In genomic region chr3:64902991-64903390, GRCh38 we compare ENCODE assay signal across 31 cellular contexts.
A peak's percentile ranks its signal among the peaks of the same experiment; 100 is the strongest.
DNase-seq lines count a peak whose midpoint lies in the region; ATAC-seq and TF ChIP-seq lines count a peak whose summit lies in the region.
"Had no signal": no experiment of that assay in that cellular context is flagged by ENCODE, and none has a peak within 500 bp of the region (broad histone marks: within the 10 kb centered on the region; RNA-seq: fewer than 3 reads in every experiment).

No MANE protein-coding gene starts in this region.

- peaks cover 9 to 77% (median 54%) of the 10 kb centered on the region in 12 donors for H3K4me1 ChIP-seq in heart left ventricle
- H3K4me1 ChIP-seq in subcutaneous abdominal adipose tissue (ENCODE audit: control insufficient read depth in 5 of 5, insufficient read depth in 5 of 5, low read length in 5 of 5), result peaks cover 8 to 51% (median 40%) of the 10 kb centered on the region in 5 donors
- peaks cover 11% of the 10 kb centered on the region for H3K4me1 ChIP-seq in GM23338 (ENCODE audit: insufficient read depth)
- H3K4me1 ChIP-seq: lower lobe of right lung, uterus had no signal

- H3K27me3 ChIP-seq in heart left ventricle (no peaks in the 10 kb centered on the region), subcutaneous abdominal adipose tissue (ENCODE audit: control insufficient read depth in 5 of 5, insufficient read depth in 4 of 5, low read length in 5 of 5) (no peaks in the 10 kb centered on the region), GM23338 (ENCODE audit: insufficient read depth) (no peaks in the 10 kb centered on the region)
- H3K27me3 ChIP-seq: uterus had no signal

- H3K36me3 Mint-ChIP-seq in GM23338 (ENCODE audit: low read depth), result no peaks in the 10 kb centered on the region
- H3K36me3 Mint-ChIP-seq: activated naive CD4-positive, alpha-beta T cell treated with anti-CD3 and anti-CD28 coated beads, Interleukin-2, amount 50 U/mL, for 24 hours; CD8-positive, alpha-beta T cell; T-cell had no signal

- no peak overlapping the region for H3K4me3 ChIP-seq in heart left ventricle
- no peak overlapping the region for H3K4me3 ChIP-seq in choroid plexus epithelial cell (ENCODE audit: low read depth, low read length)
- H3K4me3 ChIP-seq in fibroblast of villous mesenchyme (ENCODE audit: low read depth, low read length), result no peak overlapping the region
- no peak overlapping the region for H3K4me3 ChIP-seq in subcutaneous abdominal adipose tissue (ENCODE audit: low read depth in 1 of 5, low read length in 5 of 5)
- H3K4me3 ChIP-seq in GM23338, result no peak overlapping the region
- H3K4me3 ChIP-seq: lower lobe of right lung, uterus had no signal

- H3K4me2 ChIP-seq in GM23338, result no peak overlapping the region

- H3K27me3 Mint-ChIP-seq in GM23338 (ENCODE audit: insufficient read depth, low read depth, poor library complexity), result peaks cover 2% of the 10 kb centered on the region
- H3K27me3 Mint-ChIP-seq: activated CD4-positive, alpha-beta T cell treated with anti-CD3 and anti-CD28 coated beads, Interleukin-2, amount 10 ng/mL, durations not matched to agents 24 days and 14 days; activated naive CD4-positive, alpha-beta T cell treated with anti-CD3 and anti-CD28 coated beads, Interleukin-2, amount 50 U/mL, for 24 hours; T-cell had no signal

- H3K9me3 ChIP-seq in heart left ventricle (no peaks in the 10 kb centered on the region), subcutaneous abdominal adipose tissue (ENCODE audit: control insufficient read depth in 5 of 5, low read length in 5 of 5) (no peaks in the 10 kb centered on the region)
- H3K9me3 ChIP-seq: lower lobe of right lung, uterus had no signal

- peaks cover 27% of the 10 kb centered on the region for H3K4me1 Mint-ChIP-seq in GM23338
- H3K4me1 Mint-ChIP-seq: activated CD4-positive, alpha-beta T cell treated with anti-CD3 and anti-CD28 coated beads, Interleukin-2, amount 10 ng/mL, durations not matched to agents 24 days and 14 days; activated naive CD4-positive, alpha-beta T cell treated with anti-CD3 and anti-CD28 coated beads, Interleukin-2, amount 50 U/mL, for 24 hours; IgD-negative memory B cell; T-cell had no signal

- no peaks in the 10 kb centered on the region for H3F3A ChIP-seq in GM23338 (replicated peaks; ENCODE audit: low read depth)

- no peak overlapping the region for H2AFZ ChIP-seq in GM23338

- TF ChIP-seq POLR2A in heart left ventricle (IDR thresholded peaks at IDR 0.05), result no peak

- WGBS in heart left ventricle, 4 donors, result 52 to 62% (median 55%) methylated on average over 2 of the region's 2 CpGs

- H3K36me3 ChIP-seq in heart left ventricle (no peaks in the 10 kb centered on the region), subcutaneous abdominal adipose tissue (ENCODE audit: control insufficient read depth in 5 of 5, insufficient read depth in 5 of 5, low read length in 5 of 5) (no peaks in the 10 kb centered on the region), GM23338 (ENCODE audit: insufficient read depth) (no peaks in the 10 kb centered on the region)
- H3K36me3 ChIP-seq: lower lobe of right lung, uterus, WERI-Rb-1 had no signal

- no peaks in the 10 kb centered on the region for H3K79me2 ChIP-seq in GM23338 (replicated peaks; ENCODE audit: insufficient read depth)

- no peak overlapping the region for H3K4me3 Mint-ChIP-seq in GM23338
- H3K4me3 Mint-ChIP-seq: activated CD4-positive, alpha-beta T cell treated with anti-CD3 and anti-CD28 coated beads, Interleukin-2, amount 10 ng/mL, durations not matched to agents 24 days and 14 days; activated naive CD4-positive, alpha-beta T cell treated with anti-CD3 and anti-CD28 coated beads, Interleukin-2, amount 50 U/mL, for 24 hours; CD8-positive, alpha-beta T cell; IgD-negative memory B cell; T-cell had no signal

- DNase-seq in heart left ventricle, result no peak
- no peak for DNase-seq in Right ventricle myocardium superior
- peak; percentile 69 for DNase-seq in choroid plexus epithelial cell (ENCODE audit: low read depth)
- DNase-seq in fibroblast of villous mesenchyme (ENCODE audit: low read depth), result peak; percentile 80
- DNase-seq in GM23338 (ENCODE audit: low spot score), result no peak
- DNase-seq in NCI-H1092 (lab: John Stamatoyannopoulos, UW), result no peak
- DNase-seq in NCI-H2081 (lab: John Stamatoyannopoulos, UW), result no peak
- DNase-seq: activated CD4-positive, alpha-beta T cell treated with anti-CD3 and anti-CD28 coated beads, Interleukin-2, amount 10 ng/mL, durations not matched to agents 24 days and 14 days; activated CD8-positive, alpha-beta memory T cell treated with anti-CD3 and anti-CD28 coated beads for 24 hours; activated T-cell treated with anti-CD3 and anti-CD28 coated beads for 4 hours; anterior cingulate cortex; caudate nucleus; CD8-positive, alpha-beta T cell; dermis blood vessel endothelial cell; GOT3; kidney glomerular epithelial cell; lower lobe of right lung; MV-4-11; NCI-H1436 treated with DMSO at 0.1 percent for 48 hours; NCI-H2107; NCI-H446; NCI-H748 treated with DMSO at 0.1 percent for 48 hours; small intestine; stimulated activated naive CD4-positive, alpha-beta T cell treated with Interleukin-2 at 50 U/mL for 16 hours; T-cell; WERI-Rb-1 had no signal

- intact Hi-C loops in heart left ventricle (cut with DNase I) (loop anchor here in 6 of 10 donors (5.0 to 10.0 kb wide), 5 partner anchors 108 to 368 kb away; partner anchors contain the start of gene ADAMTS9 (in 4 of the 6)), Right ventricle myocardium superior (cut with DNase I) (loop anchor here (5.0 kb wide), 1 partner anchor 216 kb away; the partner anchor contains the start of gene ADAMTS9)

- H3K27ac ChIP-seq in heart left ventricle, result peak overlapping the region in 11 of 12 donors; percentile 1 to 89 (median 80)
- H3K27ac ChIP-seq in subcutaneous abdominal adipose tissue (ENCODE audit: low read depth, low read length), result peak overlapping the region; percentile 91
- no peak overlapping the region for H3K27ac ChIP-seq in GM23338 (ENCODE audit: low read depth)
- H3K27ac ChIP-seq: lower lobe of right lung, WERI-Rb-1 had no signal

- H3K9ac ChIP-seq in subcutaneous abdominal adipose tissue (ENCODE audit: low read length in 5 of 5), result no peak overlapping the region

- no peaks in the 10 kb centered on the region for H3K9me2 ChIP-seq in GM23338 (ENCODE audit: insufficient read depth)

- ATAC-seq in heart left ventricle (no peak), Right ventricle myocardium superior (ENCODE audit: poor library complexity) (no peak), GM23338 (no peak)
- ATAC-seq: CD8-positive, alpha-beta T cell; lower lobe of right lung; T-cell had no signal

- no peak for TF ChIP-seq CTCF in heart left ventricle (IDR thresholded peaks at IDR 0.05)
- no peak for TF ChIP-seq CTCF in choroid plexus epithelial cell (conservative IDR thresholded peaks at IDR 0.05; ENCODE audit: low read depth, low read length)
- no peak for TF ChIP-seq CTCF in fibroblast of villous mesenchyme (IDR thresholded peaks at IDR 0.05; ENCODE audit: insufficient read depth, low read depth, low read length)
- no peak for TF ChIP-seq CTCF in GM23338 (conservative IDR thresholded peaks at IDR 0.05; ENCODE audit: low read depth in 2 of 2)

- no peaks in the 10 kb centered on the region for H4K20me1 ChIP-seq in GM23338 (replicated peaks; ENCODE audit: insufficient read depth)

- H3K9me3 Mint-ChIP-seq in GM23338, result no peaks in the 10 kb centered on the region
- H3K9me3 Mint-ChIP-seq: activated CD4-positive, alpha-beta T cell treated with anti-CD3 and anti-CD28 coated beads, Interleukin-2, amount 10 ng/mL, durations not matched to agents 24 days and 14 days; activated naive CD4-positive, alpha-beta T cell treated with anti-CD3 and anti-CD28 coated beads, Interleukin-2, amount 50 U/mL, for 24 hours had no signal

- no peak overlapping the region for H3K27ac Mint-ChIP-seq in GM23338
- H3K27ac Mint-ChIP-seq: activated CD4-positive, alpha-beta T cell treated with anti-CD3 and anti-CD28 coated beads, Interleukin-2, amount 10 ng/mL, durations not matched to agents 24 days and 14 days; activated naive CD4-positive, alpha-beta T cell treated with anti-CD3 and anti-CD28 coated beads, Interleukin-2, amount 50 U/mL, for 24 hours; activated T-helper 2 cell treated with anti-CD3 and anti-CD28 coated beads, Interferon-gamma antibody, Interleukin-2, Interleukin-4, amounts not matched to agents 10 μg/mL and 5 μg/mL and 100 μg/mL, durations not matched to agents 14 hours and 24 hours and 36 hours; CD8-positive, alpha-beta T cell; IgD-negative memory B cell; T-cell had no signal

TF ChIP-seq in GM23338, 12 proteins besides CTCF, POLR2A, EP300 and RAD21 (continues in another document):
- TF ChIP-seq, protein P1, sequence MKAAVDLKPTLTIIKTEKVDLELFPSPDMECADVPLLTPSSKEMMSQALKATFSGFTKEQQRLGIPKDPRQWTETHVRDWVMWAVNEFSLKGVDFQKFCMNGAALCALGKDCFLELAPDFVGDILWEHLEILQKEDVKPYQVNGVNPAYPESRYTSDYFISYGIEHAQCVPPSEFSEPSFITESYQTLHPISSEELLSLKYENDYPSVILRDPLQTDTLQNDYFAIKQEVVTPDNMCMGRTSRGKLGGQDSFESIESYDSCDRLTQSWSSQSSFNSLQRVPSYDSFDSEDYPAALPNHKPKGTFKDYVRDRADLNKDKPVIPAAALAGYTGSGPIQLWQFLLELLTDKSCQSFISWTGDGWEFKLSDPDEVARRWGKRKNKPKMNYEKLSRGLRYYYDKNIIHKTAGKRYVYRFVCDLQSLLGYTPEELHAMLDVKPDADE (IDR thresholded peaks at IDR 0.05), result no peak
- TF ChIP-seq CREB1 (CRISPR knock-in tag; IDR thresholded peaks at IDR 0.05; ENCODE audit: low read depth) (no peak), NANOG (IDR thresholded peaks at IDR 0.05; ENCODE audit: borderline replicate concordance) (no peak), POLR2AphosphoS5 (IDR thresholded peaks at IDR 0.05; ENCODE audit: low read depth) (no peak), EZH2phosphoT487 (IDR thresholded peaks at IDR 0.05; ENCODE audit: unreplicated experiment) (no peak), JUNB (IDR thresholded peaks at IDR 0.05; ENCODE audit: unreplicated experiment) (no peak)

Comparison
In these comparisons a context has a peak if more than half of its experiments do, and no peak if none do; other contexts are left out.
1. DNase-seq: peak in choroid plexus epithelial cell (single experiment) and fibroblast of villous mesenchyme (single experiment); none in heart left ventricle (0 of 5), Right ventricle myocardium superior (single experiment), GM23338 (single experiment), NCI-H1092 (single experiment) and NCI-H2081 (0 of 2).